8 cellular contexts compared by ENCODE assay signal in genomic region chr6:47308223-47308567, GRCh38. TPM values are rescaled to one million over a fixed set of nuclear protein-coding genes. Genes with fewer than 3 reads are reported as not detected.
DNase-seq lines count a peak whose midpoint lies in the region; ATAC-seq, FAIRE-seq and TF ChIP-seq lines count a peak whose summit lies in the region.

No MANE protein-coding gene starts in this region.

- H3K4me3 ChIP-seq in Panc1 (ENCODE audit: low read depth in 2 of 2, low read length in 2 of 2) (peak overlapping the region; percentile 67 to 88), esophagus squamous epithelium (peak overlapping the region; percentile 61 to 90 (median 72)), pancreas (peak overlapping the region; percentile 54 to 62 (median 55))

- H3K4me1 ChIP-seq in Panc1 (ENCODE audit: control insufficient read depth, insufficient read depth, low read length) (peaks cover 41% of the 10 kb centered on the region), esophagus squamous epithelium (peaks cover 0 to 65% (median 19%) of the 10 kb centered on the region in 3 donors), pancreas (peaks cover 0 to 13% (median 0%) of the 10 kb centered on the region in 3 donors)

- TF ChIP-seq CTCF in Panc1 (IDR thresholded peaks at IDR 0.05) (no peak), esophagus squamous epithelium (IDR thresholded peaks at IDR 0.05) (no peak), pancreas (IDR thresholded peaks at IDR 0.05) (no peak)

- H3K27ac ChIP-seq in Panc1 (ENCODE audit: low read length): peak overlapping the region; percentile 71
- peak overlapping the region; percentile 81 to 94 (median 88) for H3K27ac ChIP-seq in esophagus squamous epithelium
- peak overlapping the region in 2 of 4 donors; percentile 7 to 76 for H3K27ac ChIP-seq in pancreas

- FAIRE-seq in pancreas (lab: Jason Lieb, UNC): no peak

- POLR2A ChIA-PET in Panc1 (lab: Charles Lee): no interaction called here

- intact Hi-C loops in Panc1 (cut with micrococcal nuclease; ENCODE audit: unreplicated experiment): no loop called here
- intact Hi-C loops in esophagus squamous epithelium (cut with DNase I): loop anchor here (5.0 to 10.0 kb wide), 2 partner anchors 133 to 211 kb away; no protein-coding TSS in a partner anchor
- intact Hi-C loops in pancreas (cut with DNase I): loop anchor here in 2 of 3 donors (5.0 to 10.0 kb wide), 3 partner anchors 63 to 211 kb away; no protein-coding TSS in a partner anchor

- H3K27me3 ChIP-seq in Panc1 (ENCODE audit: control insufficient read depth, insufficient read depth, low read length): no peaks in the 10 kb centered on the region
- H3K27me3 ChIP-seq in esophagus squamous epithelium: peaks cover 0 to 29% (median 0%) of the 10 kb centered on the region in 4 donors
- H3K27me3 ChIP-seq in pancreas: peaks cover 0 to 5% (median 0%) of the 10 kb centered on the region in 4 donors

- H3K9me3 ChIP-seq in Panc1 (ENCODE audit: control insufficient read depth, insufficient read depth, low read depth, low read length) (no peaks in the 10 kb centered on the region), esophagus squamous epithelium (no peaks in the 10 kb centered on the region), pancreas (no peaks in the 10 kb centered on the region)

- CTCF ChIA-PET in Panc1 (lab: Charles Lee): no interaction called here

- in situ Hi-C loops in Panc1 (cut with HindIII; ENCODE audit: low pct_unique_long_range_greater_than_20kb, low sequenced_read_pairs): no loop called here

- no TSS peak for BruUV-seq in Panc1 (replicated peaks; lab: Mats Ljungman, UMichigan)

- WGBS in esophagus squamous epithelium, 2 donors: 8 to 13% methylated on average over 3 of the region's 3 CpGs
- 41 to 42% methylated on average over 3 of the region's 3 CpGs for WGBS in pancreas, 2 donors

- TF ChIP-seq POLR2A in esophagus squamous epithelium (IDR thresholded peaks at IDR 0.05): no peak

- DNase-seq in ELR (ENCODE audit: low read depth): peak; percentile 27
- DNase-seq in Panc1 (ENCODE audit: low read depth, low spot score): no peak
- DNase-seq in esophagus squamous epithelium (lab: John Stamatoyannopoulos, UW): no peak
- DNase-seq in pancreas: no peak
- DNase-seq in ureter (ENCODE audit: low spot score): no peak
- DNase-seq in NCI-H2081 (lab: John Stamatoyannopoulos, UW): no peak
- DNase-seq in COR-L47 (lab: John Stamatoyannopoulos, UW): no peak

- H3K36me3 ChIP-seq in Panc1 (ENCODE audit: control insufficient read depth, insufficient read depth, low read length) (peaks cover 4% of the 10 kb centered on the region; the same call in 1 of the 2 replicates), esophagus squamous epithelium (no peaks in the 10 kb centered on the region), pancreas (no peaks in the 10 kb centered on the region)

- ATAC-seq in Panc1 (no peak), pancreas (no peak), HG03457 (IDR thresholded peaks at IDR 0.05; ENCODE audit: unreplicated experiment) (no peak)

RNA-seq across cellular contexts. Expression of gene TNFRSF21, which starts 1.5 kb away (rescaled TPM):
- total RNA-seq in Panc1 (2021; ENCODE audit: unreplicated experiment): 76.0 TPM
- 53.8 TPM for polyA plus RNA-seq in Panc1 (2012; ENCODE audit: insufficient read length)
- total RNA-seq in esophagus squamous epithelium: 10 to 100 TPM; 43.4 to 78.9 (median 63.0) TPM
- total RNA-seq in pancreas: 10 to 100 TPM in 5 of 6 donors, 1 to 10 TPM in 1; 9.9 to 50.1 (median 15.8) TPM
- 10 to 100 TPM in 1 of 2 donors, 1 to 10 TPM in 1; 9.7 to 24.7 TPM for polyA plus RNA-seq in pancreas
- 267 TPM for total RNA-seq in ureter
